Comparison of ENCODE assay signal across 23 cellular contexts in genomic region chr19:40369797-40370196, GRCh38. TPM values are rescaled to one million over a fixed set of nuclear protein-coding genes. Genes with fewer than 3 reads are reported as not detected.
DNase-seq lines count a peak whose midpoint lies in the region; ATAC-seq and TF ChIP-seq lines count a peak whose summit lies in the region.
"Had no signal": no experiment of that assay in that cellular context is flagged by ENCODE, and none has a peak within 500 bp of the region (broad histone marks: within the 10 kb centered on the region; RNA-seq: fewer than 3 reads in every experiment).

No MANE protein-coding gene starts in this region.

- peaks cover 7% of the 10 kb centered on the region for H4K20me1 ChIP-seq in osteoblast (ENCODE audit: insufficient read depth, low read length)

- no peak overlapping the region for H3K4me2 ChIP-seq in osteoblast (ENCODE audit: insufficient read depth, low read length)

- no peak overlapping the region for H3K4me3 Mint-ChIP-seq in WTC11
- H3K4me3 Mint-ChIP-seq in glutamatergic neuron (ENCODE audit: unreplicated experiment): peak overlapping the region; percentile 69
- H3K4me3 Mint-ChIP-seq: CD14-positive monocyte; CD4-positive, alpha-beta T cell had no signal

- no peaks in the 10 kb centered on the region for H3K79me2 ChIP-seq in osteoblast (ENCODE audit: insufficient read depth, low read length)

- peaks cover 27% of the 10 kb centered on the region for H3K36me3 Mint-ChIP-seq in WTC11
- no peaks in the 10 kb centered on the region for H3K36me3 Mint-ChIP-seq in glutamatergic neuron (ENCODE audit: unreplicated experiment)

- no peak for ATAC-seq in WTC11
- ATAC-seq: GM12878 had no signal

- H3K9me3 Mint-ChIP-seq in WTC11: no peaks in the 10 kb centered on the region
- peaks cover 21% of the 10 kb centered on the region for H3K9me3 Mint-ChIP-seq in glutamatergic neuron (ENCODE audit: unreplicated experiment)
- H3K9me3 Mint-ChIP-seq: CD14-positive monocyte; CD4-positive, alpha-beta T cell had no signal

- CTCF ChIA-PET in WTC11 (lab: Charles Lee): no interaction called here

- H2AFZ ChIP-seq in osteoblast (ENCODE audit: low read length): no peak overlapping the region
- H2AFZ ChIP-seq: GM23248 had no signal

- no peak overlapping the region for H3K27ac ChIP-seq in osteoblast (ENCODE audit: low read depth, low read length)
- no peak overlapping the region for H3K27ac ChIP-seq in left ventricle myocardium inferior (replicated peaks)
- H3K27ac ChIP-seq: 22Rv1; BLaER1 treated with 17β-estradiol and CSF1 and Interleukin-3, amounts not matched to agents 10 nM and 100 nM; GM23248 had no signal

- H3K4me3 ChIP-seq in osteoblast (ENCODE audit: insufficient read depth, low read length) (no peak overlapping the region), left ventricle myocardium inferior (no peak overlapping the region)
- H3K4me3 ChIP-seq: BLaER1 treated with 17β-estradiol and CSF1 and Interleukin-3, amounts not matched to agents 10 nM and 100 nM; GM12878; GM23248 had no signal

- peaks cover 3% of the 10 kb centered on the region; the same call in 1 of the 2 replicates for H3K27me3 Mint-ChIP-seq in WTC11 (ENCODE audit: low read depth)
- peaks cover 22% of the 10 kb centered on the region for H3K27me3 Mint-ChIP-seq in glutamatergic neuron (ENCODE audit: unreplicated experiment)
- H3K27me3 Mint-ChIP-seq: CD4-positive, alpha-beta T cell had no signal

- H3K36me3 ChIP-seq in osteoblast (ENCODE audit: insufficient read depth, low read length): peaks cover 57% of the 10 kb centered on the region
- H3K36me3 ChIP-seq in left ventricle myocardium inferior: peaks cover 80% of the 10 kb centered on the region

- H3K4me1 ChIP-seq in osteoblast (ENCODE audit: insufficient read depth, low read length): peaks cover 10% of the 10 kb centered on the region
- peaks cover 19% of the 10 kb centered on the region for H3K4me1 ChIP-seq in left ventricle myocardium inferior

- DNase-seq in NCI-H82 (lab: John Stamatoyannopoulos, UW): peak; percentile 23
- DNase-seq in NCI-H82 treated with DMSO at 0.1 percent for 48 hours (lab: John Stamatoyannopoulos, UW; ENCODE audit: unreplicated experiment): no peak
- DNase-seq in WTC11 (ENCODE audit: low spot score): no peak
- no peak for DNase-seq in glutamatergic neuron
- peak; percentile 35 for DNase-seq in osteoblast (ENCODE audit: insufficient read length, low spot score, missing footprints)
- no peak for DNase-seq in DMS79 treated with DMSO at 0.1 percent for 48 hours (lab: John Stamatoyannopoulos, UW)
- DNase-seq in left ventricle myocardium inferior: no peak
- DNase-seq in ACHN: no peak
- DNase-seq: AML-193; BE2C; Calu3; CD4-positive, alpha-beta T cell; COR-L47; DMS153; EL; GDM1; GM23248; H7; HCEC 1CT had no signal

- TF ChIP-seq CTCF in WTC11 (IDR thresholded peaks at IDR 0.05): no peak
- TF ChIP-seq CTCF in glutamatergic neuron (IDR thresholded peaks at IDR 0.05; ENCODE audit: partially characterized antibody, unreplicated experiment): no peak
- TF ChIP-seq CTCF in osteoblast (IDR thresholded peaks at IDR 0.05; ENCODE audit: extremely low read depth, low read depth, low read length): no peak
- no peak for TF ChIP-seq CTCF in left ventricle myocardium inferior (IDR thresholded peaks at IDR 0.05; ENCODE audit: borderline replicate concordance)

- intact Hi-C loops in left ventricle myocardium inferior (cut with micrococcal nuclease): no loop called here

- H3K27me3 ChIP-seq in osteoblast (ENCODE audit: insufficient read depth, low read length) (no peaks in the 10 kb centered on the region), left ventricle myocardium inferior (ENCODE audit: low read depth) (no peaks in the 10 kb centered on the region)
- H3K27me3 ChIP-seq: BE2C; BLaER1 treated with 17β-estradiol and CSF1 and Interleukin-3, amounts not matched to agents 10 nM and 100 nM had no signal

- H3K27ac Mint-ChIP-seq in WTC11 (no peak overlapping the region), glutamatergic neuron (ENCODE audit: unreplicated experiment) (peak overlapping the region; percentile 59)
- H3K27ac Mint-ChIP-seq: CD4-positive, alpha-beta T cell had no signal

- in situ Hi-C loops in ACHN (cut with HindIII; ENCODE audit: low pct_ligation_motif_present, low pct_unique_long_range_greater_than_20kb, low sequenced_read_pairs): no loop called here

- POLR2A ChIA-PET in WTC11 (lab: Charles Lee): no interaction called here

- H3K9me3 ChIP-seq in osteoblast (ENCODE audit: low read depth, low read length) (no peaks in the 10 kb centered on the region), left ventricle myocardium inferior (replicated peaks) (no peaks in the 10 kb centered on the region)
- H3K9me3 ChIP-seq: BE2C; BLaER1 treated with 17β-estradiol and CSF1 and Interleukin-3, amounts not matched to agents 10 nM and 100 nM had no signal

- H3K4me1 Mint-ChIP-seq in WTC11 (peaks cover 12% of the 10 kb centered on the region), glutamatergic neuron (ENCODE audit: low read depth, unreplicated experiment) (peaks cover 23% of the 10 kb centered on the region)

TF ChIP-seq in WTC11, 78 proteins besides CTCF, POLR2A, EP300 and RAD21:
- TF ChIP-seq ATF1 (CRISPR knock-in tag; IDR thresholded peaks at IDR 0.05) (no peak), ATF2 (CRISPR knock-in tag; IDR thresholded peaks at IDR 0.05; ENCODE audit: borderline replicate concordance, low read depth) (no peak), E2F4 (CRISPR knock-in tag; IDR thresholded peaks at IDR 0.05; ENCODE audit: borderline replicate concordance, low read depth) (0 out of 2 replicates have a peak, but pooled peaks have one; percentile 31)

RNA-seq across cellular contexts. Expression of gene HIPK4, which starts 20.2 kb away (rescaled TPM):
- total RNA-seq in WTC11 (2021) (0.21 to 0.31 TPM (median 0.25 TPM) in 3 replicates), glutamatergic neuron (ENCODE audit: unreplicated experiment) (not detected), osteoblast (0.29 and 0.36 TPM in 2 replicates), left ventricle myocardium inferior (not detected)

RNA-seq across cellular contexts. Expression of gene PLD3, which starts 21.3 kb away (rescaled TPM):
- total RNA-seq in WTC11 (2021) (190 to 200 TPM (median 193 TPM) in 3 replicates), glutamatergic neuron (ENCODE audit: unreplicated experiment) (1,227 TPM), osteoblast (136 and 239 TPM in 2 replicates), left ventricle myocardium inferior (156 TPM)

RNA-seq across cellular contexts. Expression of gene C19orf47, which starts 21.6 kb away (rescaled TPM):
- total RNA-seq in WTC11 (2021): 14.7 to 17.2 TPM (median 15.6 TPM) in 3 replicates
- 25.8 TPM for total RNA-seq in glutamatergic neuron (ENCODE audit: unreplicated experiment)
- 3.6 and 7.7 TPM in 2 replicates for total RNA-seq in osteoblast
- total RNA-seq in left ventricle myocardium inferior: 166 TPM

RNA-seq across cellular contexts. Expression of gene PRX, which starts 43.4 kb away (rescaled TPM):
- 8.2 to 8.4 TPM (median 8.3 TPM) in 3 replicates for total RNA-seq in WTC11 (2021)
- total RNA-seq in glutamatergic neuron (ENCODE audit: unreplicated experiment): 4.7 TPM
- total RNA-seq in osteoblast: 2.7 and 3.3 TPM in 2 replicates
- 3.3 TPM for total RNA-seq in left ventricle myocardium inferior

RNA-seq across cellular contexts. Expression of gene SERTAD1, which starts 56.0 kb away (rescaled TPM):
- total RNA-seq in WTC11 (2021) (6.8 to 8.6 TPM (median 7.4 TPM) in 3 replicates), glutamatergic neuron (ENCODE audit: unreplicated experiment) (3.6 TPM), osteoblast (15.2 and 15.3 TPM in 2 replicates), left ventricle myocardium inferior (9.2 TPM)

Comparison
In these comparisons a context has a peak if more than half of its experiments do, and no peak if none do; other contexts are left out.
1. DNase-seq: peak in NCI-H82 (single experiment) and osteoblast (single experiment); none in NCI-H82 treated with DMSO at 0.1 percent for 48 hours (single experiment), WTC11 (single experiment), glutamatergic neuron (single experiment), DMS79 treated with DMSO at 0.1 percent for 48 hours (single experiment), left ventricle myocardium inferior (single experiment) and ACHN (single experiment).